In the genomic region with DNA sequence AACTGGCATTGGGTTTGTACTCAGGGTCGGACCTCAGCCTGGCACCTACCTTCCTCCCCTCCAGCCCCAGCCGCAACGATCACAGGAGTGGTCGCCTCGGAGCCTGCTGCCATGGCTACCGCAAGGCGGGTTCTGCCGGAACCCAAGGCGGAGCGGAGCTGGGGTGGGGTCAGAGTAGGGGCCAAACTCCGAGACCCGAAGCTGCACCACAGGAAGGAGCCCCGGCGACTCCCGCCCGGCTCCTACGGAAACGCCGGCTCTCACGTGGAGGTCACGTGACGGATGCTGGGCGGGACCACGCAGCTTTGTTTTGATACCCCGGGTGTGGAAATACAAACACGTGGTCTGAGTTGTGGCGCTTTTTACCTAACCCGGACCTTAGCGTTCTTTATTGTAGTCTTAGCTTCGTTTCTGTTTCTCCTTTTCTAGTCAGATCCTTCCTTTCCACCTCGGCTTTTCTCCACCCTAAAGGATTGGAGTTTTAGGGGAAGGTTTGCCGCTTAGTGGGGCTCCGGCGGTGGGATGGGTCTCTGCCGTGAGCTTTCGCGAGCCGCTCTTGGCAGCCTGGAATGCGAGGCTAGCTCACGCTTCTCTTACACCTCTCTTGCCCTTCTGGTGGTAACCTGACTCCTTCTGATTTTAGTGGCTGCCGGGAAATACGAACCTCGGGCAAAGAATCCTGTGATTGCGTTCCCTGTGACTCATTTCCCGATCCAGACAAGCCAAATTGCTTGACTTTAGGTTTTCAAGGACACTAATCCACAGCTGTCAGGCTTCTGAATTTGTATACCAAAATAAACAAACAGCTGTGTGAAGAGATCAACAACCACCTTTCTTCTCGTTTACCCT, we compare ENCODE assay signal across 8 cellular contexts. TPM values are rescaled to one million over a fixed set of nuclear protein-coding genes. Genes with fewer than 3 reads are reported as not detected.
DNase-seq lines count a peak whose midpoint lies in the region; ATAC-seq and TF ChIP-seq lines count a peak whose summit lies in the region.

A gene with protein sequence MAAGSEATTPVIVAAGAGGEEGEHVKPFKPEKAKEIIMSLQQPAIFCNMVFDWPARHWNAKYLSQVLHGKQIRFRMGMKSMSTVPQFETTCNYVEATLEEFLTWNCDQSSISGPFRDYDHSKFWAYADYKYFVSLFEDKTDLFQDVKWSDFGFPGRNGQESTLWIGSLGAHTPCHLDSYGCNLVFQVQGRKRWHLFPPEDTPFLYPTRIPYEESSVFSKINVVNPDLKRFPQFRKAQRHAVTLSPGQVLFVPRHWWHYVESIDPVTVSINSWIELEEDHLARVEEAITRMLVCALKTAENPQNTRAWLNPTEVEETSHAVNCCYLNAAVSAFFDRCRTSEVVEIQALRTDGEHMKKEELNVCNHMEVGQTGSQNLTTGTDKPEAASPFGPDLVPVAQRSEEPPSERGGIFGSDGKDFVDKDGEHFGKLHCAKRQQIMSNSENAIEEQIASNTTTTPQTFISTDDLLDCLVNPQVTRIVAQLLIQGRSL (minus strand): TSS at position 264 of the 849 bp plus-strand sequence. CDS start 151 bp downstream, at position 113.

- H3K27ac Mint-ChIP-seq in activated CD4-positive, alpha-beta T cell treated with anti-CD3 and anti-CD28 coated beads for 36 hours: peak within 1 kb of the TSS; percentile 86

- peak within 1 kb of the TSS; percentile 62 to 96 (median 87) for H3K4me3 ChIP-seq in dorsolateral prefrontal cortex

- no peaks in the 10 kb centered on the region for H3K27me3 Mint-ChIP-seq in activated CD4-positive, alpha-beta T cell treated with anti-CD3 and anti-CD28 coated beads for 36 hours

- POLR2A ChIA-PET in activated CD4-positive, alpha-beta T cell treated with anti-CD3 and anti-CD28 coated beads for 36 hours (lab: Charles Lee): interaction anchor here (0.6 to 0.7 kb wide), 3 partner anchors 9 to 124 kb away, joined by 3 read pairs; a partner anchor contains a TSS

- peaks cover 2% of the 10 kb centered on the region for H3K36me3 Mint-ChIP-seq in activated CD4-positive, alpha-beta T cell treated with anti-CD3 and anti-CD28 coated beads for 36 hours (ENCODE audit: low read depth)

- H3K4me3 Mint-ChIP-seq in activated CD4-positive, alpha-beta T cell treated with anti-CD3 and anti-CD28 coated beads for 36 hours: no peak within 1 kb of the TSS

- no peaks in the 10 kb centered on the region for H3K9me3 Mint-ChIP-seq in activated CD4-positive, alpha-beta T cell treated with anti-CD3 and anti-CD28 coated beads for 36 hours (ENCODE audit: low read depth)

- peak; percentile 92 for DNase-seq in activated naive CD4-positive, alpha-beta T cell treated with Interleukin-2 at 50 U/mL for 16 hours
- DNase-seq in activated naive CD4-positive, alpha-beta T cell (lab: John Stamatoyannopoulos, UW): no peak
- DNase-seq in activated CD4-positive, alpha-beta T cell treated with anti-CD3 and anti-CD28 coated beads for 36 hours: peak; percentile 93
- DNase-seq in dorsolateral prefrontal cortex: peak; percentile 89 to 95 (median 94)
- DNase-seq in lung microvascular endothelial cell (ENCODE audit: low read depth in 2 of 2): peak; percentile 93
- DNase-seq in stimulated activated CD8-positive, alpha-beta memory T cell treated with anti-CD3 and anti-CD28 coated beads, Interleukin-12 subunit alpha, Interleukin-12 subunit beta, amount 100 ng/mL, for 1 hour (ENCODE audit: low read depth): peak; percentile 88
- DNase-seq in UCSD-AML1 (lab: John Stamatoyannopoulos, UW; ENCODE audit: unreplicated experiment): no peak

- ATAC-seq in HG03432 (IDR thresholded peaks at IDR 0.05; ENCODE audit: unreplicated experiment): peak; percentile 70
- peak; percentile 67 for ATAC-seq in activated CD4-positive, alpha-beta T cell treated with anti-CD3 and anti-CD28 coated beads for 36 hours

- peaks cover 32% of the 10 kb centered on the region for H3K4me1 Mint-ChIP-seq in activated CD4-positive, alpha-beta T cell treated with anti-CD3 and anti-CD28 coated beads for 36 hours

- H3K27me3 ChIP-seq in dorsolateral prefrontal cortex: no peaks in the 10 kb centered on the region

- intact Hi-C loops in activated CD4-positive, alpha-beta T cell treated with anti-CD3 and anti-CD28 coated beads for 36 hours (cut with DNase I, micrococcal nuclease): loop anchor here (1.0 to 10.0 kb wide), 11 partner anchors 113 to 1249 kb away; a partner anchor contains a TSS
- intact Hi-C loops in dorsolateral prefrontal cortex (cut with DNase I): loop anchor here (10.0 kb wide), 6 partner anchors 229 to 959 kb away; a partner anchor contains a TSS

- H3K27ac ChIP-seq in dorsolateral prefrontal cortex: peak within 1 kb of the TSS; percentile 0 to 96 (median 87)

- CTCF ChIA-PET in activated CD4-positive, alpha-beta T cell treated with anti-CD3 and anti-CD28 coated beads for 36 hours (lab: Charles Lee): interaction anchor here (0.7 to 1.4 kb wide), 4 partner anchors 9 to 43 kb away, joined by 3 to 5 read pairs (median 3); no protein-coding TSS in a partner anchor

- peak in 13 of 56 donors; percentile 7 to 49 (median 20) for TF ChIP-seq CTCF in dorsolateral prefrontal cortex (IDR thresholded peaks at IDR 0.05 in 54 of 56, conservative IDR thresholded peaks at IDR 0.05 in 2 of 56; ENCODE audit: low read depth in 1 of 56, partially characterized antibody in 56 of 56)

RNA-seq across cellular contexts. Expression of the gene that starts here (rescaled TPM):
- total RNA-seq in activated CD4-positive, alpha-beta T cell treated with anti-CD3 and anti-CD28 coated beads for 36 hours: 1 to 10 TPM; 3.9 to 4.4 TPM
- 10 to 100 TPM in 114 of 120 experiments, 1 to 10 TPM in 6; 8.8 to 21.7 (median 14.3) TPM for total RNA-seq in dorsolateral prefrontal cortex
- 5.9 and 12.5 TPM in 2 replicates for total RNA-seq in lung microvascular endothelial cell

Comparison
In these comparisons a context has a peak if more than half of its experiments do, and no peak if none do; other contexts are left out.
1. DNase-seq: peak in activated naive CD4-positive, alpha-beta T cell treated with Interleukin-2 at 50 U/mL for 16 hours (single experiment), activated CD4-positive, alpha-beta T cell treated with anti-CD3 and anti-CD28 coated beads for 36 hours (single experiment), dorsolateral prefrontal cortex (10 of 10), lung microvascular endothelial cell (2 of 2) and stimulated activated CD8-positive, alpha-beta memory T cell treated with anti-CD3 and anti-CD28 coated beads, Interleukin-12 subunit alpha, Interleukin-12 subunit beta, amount 100 ng/mL, for 1 hour (single experiment); none in activated naive CD4-positive, alpha-beta T cell (0 of 4) and UCSD-AML1 (single experiment).